ENCODE assay signal across 13 cellular contexts in the genomic region with DNA sequence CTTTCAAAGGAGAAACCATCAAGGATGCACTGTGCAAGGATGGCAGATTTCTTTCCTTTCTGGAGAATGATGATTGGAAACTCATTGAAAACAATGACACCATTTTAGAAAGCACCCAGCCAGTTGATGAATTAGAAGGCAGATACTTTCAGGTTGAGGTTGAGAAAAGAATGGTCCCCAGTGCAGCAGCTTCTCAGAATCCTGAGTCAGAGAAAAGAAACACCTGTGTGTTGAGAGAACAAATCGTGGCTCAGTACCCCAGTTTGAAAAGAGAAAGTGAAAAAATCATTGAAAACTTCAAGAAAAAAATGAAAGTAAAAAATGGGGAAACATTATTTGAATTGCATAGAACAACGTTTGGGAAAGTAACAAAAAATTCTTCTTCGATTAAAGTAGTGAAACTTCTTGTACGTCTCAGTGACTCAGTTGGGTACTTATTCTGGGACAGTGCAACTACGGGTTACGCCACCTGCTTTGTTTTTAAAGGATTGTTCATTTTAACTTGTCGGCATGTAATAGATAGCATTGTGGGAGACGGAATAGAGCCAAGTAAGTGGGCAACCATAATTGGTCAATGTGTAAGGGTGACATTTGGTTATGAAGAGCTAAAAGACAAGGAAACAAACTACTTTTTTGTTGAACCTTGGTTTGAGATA. TPM values are rescaled to one million over a fixed set of nuclear protein-coding genes. Genes with fewer than 3 reads are reported as not detected.
DNase-seq lines count a peak whose midpoint lies in the region; ATAC-seq, FAIRE-seq and TF ChIP-seq lines count a peak whose summit lies in the region.
"Had no signal": no experiment of that assay in that cellular context is flagged by ENCODE, and none has a peak within 500 bp of the region (broad histone marks: within the 10 kb centered on the region; RNA-seq: fewer than 3 reads in every experiment).

No MANE protein-coding gene starts in this region.

- BruUV-seq in Calu3 (replicated peaks; lab: Mats Ljungman, UMichigan) (TSS peak; percentile 0), PC-3 (replicated peaks; lab: Mats Ljungman, UMichigan) (TSS peak; percentile 19)

- H3K9ac ChIP-seq in PC-3 (ENCODE audit: low read length), result no peak overlapping the region

- FAIRE-seq in urothelium cell line (lab: Jason Lieb, UNC), result no peak

- POLR2A ChIA-PET in PC-3 (lab: Charles Lee; ENCODE audit: unreplicated experiment), result no interaction called here

- peaks cover 6% of the 10 kb centered on the region for H3K4me1 Mint-ChIP-seq in Calu3 (ENCODE audit: low read depth, unreplicated experiment)

- H3K4me3 Mint-ChIP-seq in Calu3 (ENCODE audit: low read depth, unreplicated experiment), result no peak overlapping the region

- CTCF ChIA-PET in Calu3 (lab: Charles Lee), result no interaction called here
- CTCF ChIA-PET in PC-3 (lab: Charles Lee), result no interaction called here

- no peak for TF ChIP-seq CTCF in Calu3 (IDR thresholded peaks at IDR 0.05; ENCODE audit: unreplicated experiment)
- TF ChIP-seq CTCF in PC-3 (conservative IDR thresholded peaks at IDR 0.05; ENCODE audit: low read depth, low read length), result no peak
- no peak for TF ChIP-seq CTCF in vagina (IDR thresholded peaks at IDR 0.05)

- peaks cover 41% of the 10 kb centered on the region for H3K36me3 ChIP-seq in PC-3 (ENCODE audit: low read depth, low read length)
- no peaks in the 10 kb centered on the region for H3K36me3 ChIP-seq in vagina

- H2AFZ ChIP-seq in PC-3 (ENCODE audit: low read length), result no peak overlapping the region

- H3K27ac ChIP-seq in PC-3 (ENCODE audit: low read length), result no peak overlapping the region
- H3K27ac ChIP-seq in vagina, result no peak overlapping the region
- H3K27ac ChIP-seq: suprapubic skin had no signal

- H3K9me3 ChIP-seq in PC-3 (ENCODE audit: low read length) (no peaks in the 10 kb centered on the region), vagina (no peaks in the 10 kb centered on the region)
- H3K9me3 ChIP-seq: suprapubic skin had no signal

- H3K27me3 ChIP-seq in PC-3 (ENCODE audit: low read length), result no peaks in the 10 kb centered on the region
- no peaks in the 10 kb centered on the region for H3K27me3 ChIP-seq in vagina
- H3K27me3 ChIP-seq: suprapubic skin had no signal

- H3K9me3 Mint-ChIP-seq in Calu3 (ENCODE audit: low read depth, unreplicated experiment), result no peaks in the 10 kb centered on the region

- H3K4me3 ChIP-seq in PC-3 (ENCODE audit: low read length) (no peak overlapping the region), vagina (no peak overlapping the region)
- H3K4me3 ChIP-seq: suprapubic skin had no signal

- H3K4me1 ChIP-seq in PC-3 (ENCODE audit: insufficient read depth, low read length), result no peaks in the 10 kb centered on the region
- H3K4me1 ChIP-seq in vagina, result no peaks in the 10 kb centered on the region
- H3K4me1 ChIP-seq: suprapubic skin had no signal

- peaks cover 14% of the 10 kb centered on the region for H3K36me3 Mint-ChIP-seq in Calu3 (ENCODE audit: insufficient read depth, unreplicated experiment)

- peaks cover 4% of the 10 kb centered on the region; the same call in 1 of the 2 replicates for H3K79me2 ChIP-seq in PC-3 (ENCODE audit: low read length)

- DNase-seq in Calu3, result no peak
- no peak for DNase-seq in PC-3
- DNase-seq in left lobe of liver (ENCODE audit: low spot score), result no peak
- no peak for DNase-seq in occipital lobe (lab: John Stamatoyannopoulos, UW)
- no peak for DNase-seq in vagina (ENCODE audit: extremely low spot score in 2 of 2)
- no peak for DNase-seq in urothelium cell line (ENCODE audit: low spot score)
- DNase-seq: DMS53; effector CD8-positive, alpha-beta T cell; islet precursor cell; NCI-H524 treated with DMSO at 0.1 percent for 48 hours had no signal

- no peak overlapping the region for H3K27ac Mint-ChIP-seq in Calu3 (ENCODE audit: unreplicated experiment)

- H3F3A ChIP-seq in PC-3 (ENCODE audit: low read length, unreplicated experiment), result no peaks in the 10 kb centered on the region

- H3K27me3 Mint-ChIP-seq in Calu3 (ENCODE audit: unreplicated experiment), result no peaks in the 10 kb centered on the region

- ATAC-seq in GM19023 (IDR thresholded peaks at IDR 0.05; ENCODE audit: unreplicated experiment) (peak; percentile 84), HG02852 (IDR thresholded peaks at IDR 0.05; ENCODE audit: unreplicated experiment) (peak; percentile 80), PC-3 (no peak), left lobe of liver (no peak)

- H3K4me2 ChIP-seq in PC-3 (ENCODE audit: low read length), result no peak overlapping the region

- intact Hi-C loops in Calu3 (cut with micrococcal nuclease; ENCODE audit: unreplicated experiment) (loop anchor here (10.0 kb wide), 1 partner anchor 198 kb away; no protein-coding TSS in a partner anchor), PC-3 (cut with micrococcal nuclease) (no loop called here), vagina (cut with DNase I) (loop anchor here (10.0 kb wide), 1 partner anchor 498 kb away; no protein-coding TSS in a partner anchor)

- no peaks in the 10 kb centered on the region for H3K9me2 ChIP-seq in PC-3 (replicated peaks; ENCODE audit: low read length)

- no peaks in the 10 kb centered on the region for H4K20me1 ChIP-seq in PC-3 (ENCODE audit: low read length)

- no peak for TF ChIP-seq POLR2A in vagina (IDR thresholded peaks at IDR 0.05)

RNA-seq across cellular contexts. Expression of a gene that starts 9.8 kb away (rescaled TPM):
- total RNA-seq in Calu3 (2022) (87.9 and 91.6 TPM in 2 replicates), PC-3 (2014; rRNA removed) (38.9 and 49.2 TPM in 2 replicates), left lobe of liver (9.3 TPM), occipital lobe (10.5 TPM), vagina (51.8 TPM)

RNA-seq across cellular contexts. Expression of a gene that starts 19.5 kb away (rescaled TPM):
- 56.7 and 65.8 TPM in 2 replicates for total RNA-seq in Calu3 (2022)
- total RNA-seq in PC-3 (2014; rRNA removed), result 4.0 and 4.9 TPM in 2 replicates
- total RNA-seq in left lobe of liver, result 19.9 TPM
- total RNA-seq in occipital lobe, result 43.7 TPM
- total RNA-seq in vagina, result 8.1 TPM

RNA-seq across cellular contexts. Expression of a gene that starts 45.4 kb away (rescaled TPM):
- 35.5 and 39.5 TPM in 2 replicates for total RNA-seq in Calu3 (2022)
- total RNA-seq in PC-3 (2014; rRNA removed), result 22.5 and 26.7 TPM in 2 replicates
- total RNA-seq in left lobe of liver, result 0.23 TPM
- total RNA-seq in occipital lobe, result 3.9 TPM
- total RNA-seq in vagina, result 1.2 TPM

Comparison
In these comparisons a context has a peak if more than half of its experiments do, and no peak if none do; other contexts are left out.
1. ATAC-seq: peak in GM19023 (single experiment) and HG02852 (single experiment); none in PC-3 (single experiment) and left lobe of liver (single experiment).